30 cellular contexts compared by ENCODE assay signal in the genomic region with DNA sequence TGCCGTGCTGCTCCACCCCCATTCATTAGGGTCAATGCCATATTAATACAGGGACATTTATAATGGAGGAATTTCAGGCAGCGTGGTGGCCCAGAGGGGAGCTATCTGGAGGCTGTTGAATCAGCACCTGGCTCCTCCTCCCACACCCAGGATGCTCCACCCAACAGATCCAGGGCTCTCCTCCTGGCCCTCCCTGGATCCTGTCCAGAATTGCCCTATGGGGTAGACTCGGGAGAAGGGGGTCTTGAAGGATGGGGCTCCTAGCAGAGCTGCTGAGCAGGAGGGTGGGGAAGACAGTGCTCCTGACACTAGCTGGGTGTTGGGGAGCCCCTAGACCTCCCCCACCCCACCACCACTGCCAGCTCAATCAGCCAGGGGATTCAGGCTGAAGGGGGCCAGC. TPM values are rescaled to one million over a fixed set of nuclear protein-coding genes. Genes with fewer than 3 reads are reported as not detected.
"Had no signal": no experiment of that assay in that cellular context is flagged by ENCODE, and none has a peak within 500 bp of the region (broad histone marks: within the 10 kb centered on the region; RNA-seq: fewer than 3 reads in every experiment).

No MANE protein-coding gene starts in this region.

- H3K27me3 ChIP-seq: brain microvascular endothelial cell, esophagus muscularis mucosa, foreskin keratinocyte, gastrocnemius medialis, heart left ventricle had no signal

- H3K36me3 ChIP-seq: brain microvascular endothelial cell, esophagus muscularis mucosa, gastrocnemius medialis, heart left ventricle had no signal

- DNase-seq: activated CD4-positive, alpha-beta T cell treated with anti-CD3 and anti-CD28 coated beads for 1 hour; activated CD4-positive, alpha-beta T cell treated with anti-CD3 and anti-CD28 coated beads for 4 hours; activated CD4-positive, alpha-beta T cell treated with anti-CD3 and anti-CD28 coated beads, Interleukin-2, amount 50 U/mL, for 1 hour; activated CD4-positive, alpha-beta T cell treated with anti-CD3 and anti-CD28 coated beads, Interleukin-2, amount 50 U/mL, for 48 hours; activated CD8-positive, alpha-beta memory T cell treated with anti-CD3 and anti-CD28 coated beads for 24 hours; activated CD8-positive, alpha-beta T cell treated with anti-CD3 and anti-CD28 coated beads for 36 hours; activated effector memory CD4-positive, alpha-beta T cell treated with anti-CD3 and anti-CD28 coated beads, Interleukin-2, amount 50 U/mL, for 16 hours; activated naive CD4-positive, alpha-beta T cell treated with anti-CD3 and anti-CD28 coated beads, Interleukin-2, amount 10 ng/mL, durations not matched to agents 7 days and 5 days; activated naive CD8-positive, alpha-beta T cell treated with anti-CD3 and anti-CD28 coated beads, Interleukin-2, amount 10 ng/mL, durations not matched to agents 7 days and 5 days; activated T-cell treated with anti-CD3 and anti-CD28 coated beads, Interleukin-2, amount 50 U/mL, for 4 hours; brain microvascular endothelial cell; effector CD4-positive, alpha-beta T cell; effector memory CD8-positive, alpha-beta T cell; erythroblast; foreskin keratinocyte; gastrocnemius medialis; glutamatergic neuron; heart left ventricle; T-helper 2 cell had no signal

- H3K27ac Mint-ChIP-seq: activated CD8-positive, alpha-beta T cell treated with anti-CD3 and anti-CD28 coated beads for 36 hours; activated naive CD4-positive, alpha-beta T cell treated with anti-CD3 and anti-CD28 coated beads, Interleukin-2, amount 10 ng/mL, durations not matched to agents 7 days and 5 days; activated naive CD4-positive, alpha-beta T cell treated with anti-CD3 and anti-CD28 coated beads, Interleukin-2, amount 50 U/mL, for 72 hours; activated naive CD8-positive, alpha-beta T cell treated with anti-CD3 and anti-CD28 coated beads, Interleukin-2, amount 10 ng/mL, durations not matched to agents 7 days and 5 days; activated T-helper 2 cell treated with anti-CD3 and anti-CD28 coated beads, Interferon-gamma antibody, Interleukin-2, Interleukin-4, amounts not matched to agents 10 μg/mL and 5 μg/mL and 100 μg/mL, durations not matched to agents 14 hours and 24 hours and 36 hours; dendritic cell treated with granulocyte-macrophage colony-stimulating factor and Interleukin-4, amounts not matched to agents 40 ng/mL and 50 ng/mL, for 4 days; effector memory CD8-positive, alpha-beta T cell; WTC11 had no signal

- H3K4me3 ChIP-seq: coronary artery, esophagus muscularis mucosa, gastrocnemius medialis, heart left ventricle had no signal

- H3K4me1 Mint-ChIP-seq: activated naive CD4-positive, alpha-beta T cell treated with anti-CD3 and anti-CD28 coated beads, Interleukin-2, amount 10 ng/mL, durations not matched to agents 7 days and 5 days; activated naive CD8-positive, alpha-beta T cell treated with anti-CD3 and anti-CD28 coated beads, Interleukin-2, amount 10 ng/mL, durations not matched to agents 7 days and 5 days; WTC11 had no signal

- H3K9me3 Mint-ChIP-seq: activated CD8-positive, alpha-beta T cell treated with anti-CD3 and anti-CD28 coated beads for 36 hours; activated naive CD4-positive, alpha-beta T cell treated with anti-CD3 and anti-CD28 coated beads, Interleukin-2, amount 10 ng/mL, durations not matched to agents 7 days and 5 days; activated naive CD4-positive, alpha-beta T cell treated with anti-CD3 and anti-CD28 coated beads, Interleukin-2, amount 50 U/mL, for 72 hours; activated naive CD8-positive, alpha-beta T cell treated with anti-CD3 and anti-CD28 coated beads, Interleukin-2, amount 10 ng/mL, durations not matched to agents 7 days and 5 days; activated T-cell treated with anti-CD3 and anti-CD28 coated beads, Interleukin-2, amount 50 U/mL, for 4 hours; activated T-helper 2 cell treated with anti-CD3 and anti-CD28 coated beads, Interferon-gamma antibody, Interleukin-2, Interleukin-4, amounts not matched to agents 10 μg/mL and 5 μg/mL and 100 μg/mL, durations not matched to agents 14 hours and 24 hours and 36 hours; dendritic cell treated with granulocyte-macrophage colony-stimulating factor and Interleukin-4, amounts not matched to agents 40 ng/mL and 50 ng/mL, for 4 days; effector memory CD8-positive, alpha-beta T cell had no signal

- H3K4me3 Mint-ChIP-seq: activated CD8-positive, alpha-beta T cell treated with anti-CD3 and anti-CD28 coated beads for 36 hours; activated naive CD4-positive, alpha-beta T cell treated with anti-CD3 and anti-CD28 coated beads, Interleukin-2, amount 10 ng/mL, durations not matched to agents 7 days and 5 days; activated naive CD8-positive, alpha-beta T cell treated with anti-CD3 and anti-CD28 coated beads, Interleukin-2, amount 10 ng/mL, durations not matched to agents 7 days and 5 days; activated T-cell treated with anti-CD3 and anti-CD28 coated beads, Interleukin-2, amount 50 U/mL, for 4 hours; dendritic cell treated with granulocyte-macrophage colony-stimulating factor and Interleukin-4, amounts not matched to agents 40 ng/mL and 50 ng/mL, for 4 days; effector memory CD8-positive, alpha-beta T cell; WTC11 had no signal

- H3K36me3 Mint-ChIP-seq: activated naive CD4-positive, alpha-beta T cell treated with anti-CD3 and anti-CD28 coated beads, Interleukin-2, amount 10 ng/mL, durations not matched to agents 7 days and 5 days; activated naive CD4-positive, alpha-beta T cell treated with anti-CD3 and anti-CD28 coated beads, Interleukin-2, amount 50 U/mL, for 72 hours; activated naive CD8-positive, alpha-beta T cell treated with anti-CD3 and anti-CD28 coated beads, Interleukin-2, amount 10 ng/mL, durations not matched to agents 7 days and 5 days had no signal

- H3K27ac ChIP-seq: brain microvascular endothelial cell, coronary artery, esophagus muscularis mucosa, foreskin keratinocyte, gastrocnemius medialis, heart left ventricle had no signal

- ATAC-seq: activated CD8-positive, alpha-beta T cell treated with anti-CD3 and anti-CD28 coated beads for 36 hours; activated naive CD4-positive, alpha-beta T cell treated with anti-CD3 and anti-CD28 coated beads, Interleukin-2, amount 50 U/mL, for 72 hours; activated T-cell treated with anti-CD3 and anti-CD28 coated beads, Interleukin-2, amount 50 U/mL, for 4 hours; effector memory CD8-positive, alpha-beta T cell; foreskin keratinocyte; gastrocnemius medialis; heart left ventricle; WTC11 had no signal

- H3K9me3 ChIP-seq: esophagus muscularis mucosa, gastrocnemius medialis, heart left ventricle had no signal

- H3K4me1 ChIP-seq: foreskin keratinocyte had no signal

RNA-seq across cellular contexts. Expression of gene OR10H5, which starts 5.2 kb away (rescaled TPM):
- total RNA-seq: activated naive CD4-positive, alpha-beta T cell treated with anti-CD3 and anti-CD28 coated beads, Interleukin-2, amount 50 U/mL, for 72 hours; activated naive CD8-positive, alpha-beta T cell treated with anti-CD3 and anti-CD28 coated beads, Interleukin-2, amount 10 ng/mL, durations not matched to agents 7 days and 5 days; activated T-cell treated with anti-CD3 and anti-CD28 coated beads, Interleukin-2, amount 50 U/mL, for 4 hours; activated T-helper 2 cell treated with anti-CD3 and anti-CD28 coated beads, Interferon-gamma antibody, Interleukin-2, Interleukin-4, amounts not matched to agents 10 μg/mL and 5 μg/mL and 100 μg/mL, durations not matched to agents 14 hours and 24 hours and 36 hours; astrocyte; bronchial epithelial cell; cardiac septum; chondrocyte; foreskin keratinocyte; gastrocnemius medialis; heart left ventricle; T-helper 1 cell treated with Interleukin-12 subunit alpha and Interleukin-12 subunit beta and Interleukin-4 antibody, amounts not matched to agents 30 ng/mL and 1 ng/mL, for 36 hours; WTC11 had no signal

RNA-seq across cellular contexts. Expression of gene OR10H1, which starts 33.3 kb away (rescaled TPM):
- total RNA-seq: activated CD8-positive, alpha-beta T cell treated with anti-CD3 and anti-CD28 coated beads for 36 hours; activated naive CD8-positive, alpha-beta T cell treated with anti-CD3 and anti-CD28 coated beads, Interleukin-2, amount 10 ng/mL, durations not matched to agents 7 days and 5 days; activated T-helper 2 cell treated with anti-CD3 and anti-CD28 coated beads, Interferon-gamma antibody, Interleukin-2, Interleukin-4, amounts not matched to agents 10 μg/mL and 5 μg/mL and 100 μg/mL, durations not matched to agents 14 hours and 24 hours and 36 hours; astrocyte; bronchial epithelial cell; cardiac septum; chondrocyte; esophagus muscularis mucosa; foreskin keratinocyte; gastrocnemius medialis; WTC11 had no signal

RNA-seq across cellular contexts. Expression of gene OR10H3, which starts 44.4 kb away (rescaled TPM):
- total RNA-seq: activated CD8-positive, alpha-beta T cell treated with anti-CD3 and anti-CD28 coated beads for 36 hours; activated naive CD4-positive, alpha-beta T cell treated with anti-CD3 and anti-CD28 coated beads, Interleukin-2, amount 50 U/mL, for 72 hours; activated naive CD8-positive, alpha-beta T cell treated with anti-CD3 and anti-CD28 coated beads, Interleukin-2, amount 10 ng/mL, durations not matched to agents 7 days and 5 days; activated T-cell treated with anti-CD3 and anti-CD28 coated beads, Interleukin-2, amount 50 U/mL, for 4 hours; activated T-helper 2 cell treated with anti-CD3 and anti-CD28 coated beads, Interferon-gamma antibody, Interleukin-2, Interleukin-4, amounts not matched to agents 10 μg/mL and 5 μg/mL and 100 μg/mL, durations not matched to agents 14 hours and 24 hours and 36 hours; astrocyte; bronchial epithelial cell; cardiac septum; chondrocyte; esophagus muscularis mucosa; foreskin keratinocyte; gastrocnemius medialis; heart left ventricle; T-helper 1 cell treated with Interleukin-12 subunit alpha and Interleukin-12 subunit beta and Interleukin-4 antibody, amounts not matched to agents 30 ng/mL and 1 ng/mL, for 36 hours; WTC11 had no signal

RNA-seq across cellular contexts. Expression of gene OR10H2, which starts 54.4 kb away (rescaled TPM):
- total RNA-seq: activated CD8-positive, alpha-beta T cell treated with anti-CD3 and anti-CD28 coated beads for 36 hours; activated naive CD4-positive, alpha-beta T cell treated with anti-CD3 and anti-CD28 coated beads, Interleukin-2, amount 50 U/mL, for 72 hours; activated naive CD8-positive, alpha-beta T cell treated with anti-CD3 and anti-CD28 coated beads, Interleukin-2, amount 10 ng/mL, durations not matched to agents 7 days and 5 days; activated T-cell treated with anti-CD3 and anti-CD28 coated beads, Interleukin-2, amount 50 U/mL, for 4 hours; activated T-helper 2 cell treated with anti-CD3 and anti-CD28 coated beads, Interferon-gamma antibody, Interleukin-2, Interleukin-4, amounts not matched to agents 10 μg/mL and 5 μg/mL and 100 μg/mL, durations not matched to agents 14 hours and 24 hours and 36 hours; astrocyte; bronchial epithelial cell; cardiac septum; chondrocyte; esophagus muscularis mucosa; foreskin keratinocyte; gastrocnemius medialis; heart left ventricle; T-helper 1 cell treated with Interleukin-12 subunit alpha and Interleukin-12 subunit beta and Interleukin-4 antibody, amounts not matched to agents 30 ng/mL and 1 ng/mL, for 36 hours; WTC11 had no signal
